In genomic region chr15:33915571-33916407, GRCh38 we compare ENCODE assay signal across 1 cellular context.
TF ChIP-seq lines count a peak whose summit lies in the region.

No MANE protein-coding gene starts in this region.

TF ChIP-seq in H1, 55 proteins besides CTCF, POLR2A, EP300 and RAD21 (continued from another document):
- no peak for TF ChIP-seq MAX (IDR thresholded peaks at IDR 0.05)
